8 cellular contexts compared by ENCODE assay signal in genomic region chr7:18087031-18087686, GRCh38. TPM values are rescaled to one million over a fixed set of nuclear protein-coding genes. Genes with fewer than 3 reads are reported as not detected.
A peak's percentile ranks its signal among the peaks of the same experiment; 100 is the strongest.
DNase-seq lines count a peak whose midpoint lies in the region; ATAC-seq, FAIRE-seq and TF ChIP-seq lines count a peak whose summit lies in the region.

No MANE protein-coding gene starts in this region.

- dilution Hi-C loops in keratinocyte (cut with MboI; ENCODE audit: extremely low pct_ligation_motif_present, low sequenced_read_pairs): no loop called here

- H3K27ac ChIP-seq in HUES64 (ENCODE audit: low read depth, low read length): no peak overlapping the region
- H3K27ac ChIP-seq in keratinocyte (ENCODE audit: control insufficient read depth, insufficient read depth, low read length): no peak overlapping the region

- H3K9ac ChIP-seq in HUES64 (ENCODE audit: low read depth, low read length) (no peak overlapping the region), keratinocyte (ENCODE audit: control insufficient read depth, extremely low read depth, insufficient read depth, low read length) (no peak overlapping the region)

- H3K4me3 ChIP-seq in HUES64 (ENCODE audit: low read length) (peak overlapping the region; percentile 72), keratinocyte (ENCODE audit: control insufficient read depth in 2 of 3, extremely low read depth in 1 of 3, insufficient read depth in 2 of 3, low read depth in 1 of 3, low read length in 3 of 3) (peak overlapping the region; percentile 31 to 62 (median 57))

- peak overlapping the region; percentile 80 for H2AFZ ChIP-seq in keratinocyte (ENCODE audit: control insufficient read depth, low read length)

- H3K4me1 ChIP-seq in HUES64 (ENCODE audit: insufficient read depth, low read length) (peaks cover 4% of the 10 kb centered on the region; the same call in 1 of the 2 replicates), keratinocyte (ENCODE audit: control insufficient read depth, extremely low read depth, insufficient read depth, low read length) (peaks cover 8% of the 10 kb centered on the region)

- no peak for FAIRE-seq in keratinocyte (lab: Jason Lieb, UNC)

- no peaks in the 10 kb centered on the region for H3K9me1 ChIP-seq in keratinocyte (ENCODE audit: control insufficient read depth, extremely low read depth, insufficient read depth, low read length)

- WGBS in HUES64: 1% methylated on average over 35 of the region's 36 CpGs

- peak; percentile 31 for ATAC-seq in stimulated activated naive CD8-positive, alpha-beta T cell treated with anti-CD3 and anti-CD28 coated beads, Interleukin-15, amount 100 ng/mL, for 72 hours
- ATAC-seq in HG02623 (IDR thresholded peaks at IDR 0.05; ENCODE audit: unreplicated experiment): no peak

- H3K9me3 ChIP-seq in HUES64 (ENCODE audit: insufficient read depth, low read depth, low read length) (no peaks in the 10 kb centered on the region), keratinocyte (ENCODE audit: control insufficient read depth, low read depth, low read length) (no peaks in the 10 kb centered on the region)

- H4K20me1 ChIP-seq in keratinocyte (ENCODE audit: control insufficient read depth, extremely low read depth, insufficient read depth, low read length): no peaks in the 10 kb centered on the region

- H3K4me2 ChIP-seq in keratinocyte (ENCODE audit: control insufficient read depth, extremely low read depth, insufficient read depth, low read depth, low read length): peak overlapping the region; percentile 77

- H3K9me3 Mint-ChIP-seq in CD14-positive monocyte (peaks cover 6 to 23% (median 12%) of the 10 kb centered on the region in 7 donors), brain (peaks cover 7 to 23% (median 11%) of the 10 kb centered on the region in 5 experiments)
- peaks cover 0 to 2% of the 10 kb centered on the region in 2 donors for H3K9me3 Mint-ChIP-seq in stimulated activated naive CD8-positive, alpha-beta T cell treated with anti-CD3 and anti-CD28 coated beads, Interleukin-15, amount 100 ng/mL, for 72 hours

- H3K4me3 Mint-ChIP-seq in CD14-positive monocyte: peak overlapping the region; percentile 90 to 94
- peak overlapping the region; percentile 85 to 95 (median 93) for H3K4me3 Mint-ChIP-seq in brain
- peak overlapping the region; percentile 73 to 80 for H3K4me3 Mint-ChIP-seq in stimulated activated naive CD8-positive, alpha-beta T cell treated with anti-CD3 and anti-CD28 coated beads, Interleukin-15, amount 100 ng/mL, for 72 hours

- peaks cover 6 to 8% of the 10 kb centered on the region in 2 donors for H3K36me3 Mint-ChIP-seq in CD14-positive monocyte
- H3K36me3 Mint-ChIP-seq in brain: peaks cover 7% of the 10 kb centered on the region

- no peaks in the 10 kb centered on the region for H3K79me2 ChIP-seq in keratinocyte (ENCODE audit: control insufficient read depth, insufficient read depth, low read length)

- peaks cover 14% of the 10 kb centered on the region for H3K4me1 Mint-ChIP-seq in CD14-positive monocyte
- H3K4me1 Mint-ChIP-seq in brain: peaks cover 30% of the 10 kb centered on the region
- H3K4me1 Mint-ChIP-seq in stimulated activated naive CD8-positive, alpha-beta T cell treated with anti-CD3 and anti-CD28 coated beads, Interleukin-15, amount 100 ng/mL, for 72 hours: peaks cover 6% of the 10 kb centered on the region

- DNase-seq in CD14-positive monocyte (ENCODE audit: low spot score) (no peak), keratinocyte (ENCODE audit: low read depth, low spot score) (no peak), COLO829 (ENCODE audit: low spot score) (no peak), NCI-H2029 treated with DMSO at 0.1 percent for 48 hours (lab: John Stamatoyannopoulos, UW) (no peak)
- no peak for DNase-seq in stimulated activated naive CD8-positive, alpha-beta T cell treated with anti-CD3 and anti-CD28 coated beads, Interleukin-15, amount 100 ng/mL, for 72 hours

- H3K27ac Mint-ChIP-seq in CD14-positive monocyte (peak overlapping the region in 2 of 7 donors; percentile 30 to 33), brain (peak overlapping the region in 3 of 5 experiments; percentile 68 to 89 (median 77))
- no peak overlapping the region for H3K27ac Mint-ChIP-seq in stimulated activated naive CD8-positive, alpha-beta T cell treated with anti-CD3 and anti-CD28 coated beads, Interleukin-15, amount 100 ng/mL, for 72 hours

- no peaks in the 10 kb centered on the region for H3K36me3 ChIP-seq in HUES64 (ENCODE audit: insufficient read depth, low read length)
- H3K36me3 ChIP-seq in keratinocyte (ENCODE audit: control insufficient read depth in 2 of 2, extremely low read depth in 1 of 2, insufficient read depth in 2 of 2, low read length in 2 of 2): no peaks in the 10 kb centered on the region

- intact Hi-C loops in CD14-positive monocyte (cut with micrococcal nuclease): no loop called here

- H3K27me3 ChIP-seq in HUES64 (ENCODE audit: insufficient read depth, low read length) (peaks cover 63% of the 10 kb centered on the region), keratinocyte (ENCODE audit: control insufficient read depth, extremely low read depth, insufficient read depth, low read length) (peaks cover 19% of the 10 kb centered on the region)

- TF ChIP-seq CTCF in CD14-positive monocyte (IDR thresholded peaks at IDR 0.05) (no peak), brain (conservative IDR thresholded peaks at IDR 0.05) (no peak), keratinocyte (optimal IDR thresholded peaks at IDR 0.05 in 1 of 3, IDR thresholded peaks at IDR 0.05 in 1 of 3, conservative IDR thresholded peaks at IDR 0.05 in 1 of 3; ENCODE audit: extremely low read depth in 1 of 3, insufficient read depth in 2 of 3, low read length in 3 of 3) (no peak)

- H3K27me3 Mint-ChIP-seq in CD14-positive monocyte (ENCODE audit: low read depth in 3 of 3) (peaks cover 31 to 49% (median 39%) of the 10 kb centered on the region in 3 donors), brain (peaks cover 29% of the 10 kb centered on the region)
- H3K27me3 Mint-ChIP-seq in stimulated activated naive CD8-positive, alpha-beta T cell treated with anti-CD3 and anti-CD28 coated beads, Interleukin-15, amount 100 ng/mL, for 72 hours: peaks cover 48% of the 10 kb centered on the region

RNA-seq across cellular contexts. Expression of gene PRPS1L1, which starts 59.5 kb away (rescaled TPM):
- polyA plus RNA-seq in CD14-positive monocyte: not detected
- polyA plus RNA-seq in HUES64 (2013, experiment 1 of 2): not detected
- polyA plus RNA-seq in HUES64 (2013, experiment 2 of 2): not detected
- not detected for polyA plus RNA-seq in brain (ENCODE audit: insufficient read depth, low read depth, low replicate concordance)
- polyA plus RNA-seq in keratinocyte: not detected in 3 replicates
- polyA plus RNA-seq in keratinocyte (2011; ENCODE audit: low read depth): not detected
- not detected in 2 replicates for polyA plus RNA-seq in keratinocyte (2011; cell fraction: cytosol; rRNA removed)
- polyA plus RNA-seq in keratinocyte (2011; cell fraction: nucleus; rRNA removed): not detected in 2 replicates
- polyA plus RNA-seq in keratinocyte (2012; ENCODE audit: low replicate concordance): not detected in 2 replicates
- polyA minus RNA-seq in keratinocyte: not detected in 3 replicates
- not detected for polyA minus RNA-seq in keratinocyte (2011; cell fraction: cytosol; rRNA and poly(A)+ RNA removed)
- not detected in 2 replicates for polyA minus RNA-seq in keratinocyte (2011; cell fraction: nucleus; rRNA and poly(A)+ RNA removed)

Comparison
In these comparisons a context has a peak if more than half of its experiments do, and no peak if none do; other contexts are left out.
1. H3K27ac Mint-ChIP-seq: peak in brain (3 of 5); none in stimulated activated naive CD8-positive, alpha-beta T cell treated with anti-CD3 and anti-CD28 coated beads, Interleukin-15, amount 100 ng/mL, for 72 hours (0 of 2).
2. Peak in every context shown above with its lines, with median percentiles within 50 percentile points of each other: H3K4me3 Mint-ChIP-seq.